In genomic region chrX:132480581-132481203, GRCh38 we compare ENCODE assay signal across 8 cellular contexts. TPM values are rescaled to one million over a fixed set of nuclear protein-coding genes. Genes with fewer than 3 reads are reported as not detected.
DNase-seq lines count a peak whose midpoint lies in the region; ATAC-seq, FAIRE-seq and TF ChIP-seq lines count a peak whose summit lies in the region.

No MANE protein-coding gene starts in this region.

- H3K9ac ChIP-seq in astrocyte (ENCODE audit: low read length): peak overlapping the region; percentile 11
- H3K9ac ChIP-seq in kidney (ENCODE audit: low read length in 2 of 2): peak overlapping the region in 1 of 2 donors; percentile 65

- H3K27ac ChIP-seq in RWPE2 (ENCODE audit: poor library complexity, severe bottlenecking) (peak overlapping the region; percentile 33), astrocyte (ENCODE audit: low read depth, low read length) (no peak overlapping the region), kidney (ENCODE audit: low read depth in 2 of 2, low read length in 2 of 2) (peak overlapping the region; percentile 67 to 81)

- H3K4me1 ChIP-seq in RWPE2 (ENCODE audit: insufficient read depth, poor library complexity, severe bottlenecking) (peaks cover 7% of the 10 kb centered on the region), astrocyte (ENCODE audit: insufficient read depth, low read length) (peaks cover 3% of the 10 kb centered on the region), kidney (ENCODE audit: control insufficient read depth in 1 of 2, insufficient read depth in 1 of 2, low read depth in 1 of 2, low read length in 2 of 2) (peaks cover 2 to 4% of the 10 kb centered on the region in 2 donors)

- no peaks in the 10 kb centered on the region for H3K79me2 ChIP-seq in astrocyte (ENCODE audit: insufficient read depth, low read length)

- H3K36me3 Mint-ChIP-seq in astrocyte (ENCODE audit: low read depth, unreplicated experiment): no peaks in the 10 kb centered on the region

- no peaks in the 10 kb centered on the region for H4K20me1 ChIP-seq in astrocyte (ENCODE audit: insufficient read depth, low read length)

- ATAC-seq in GM19467 (IDR thresholded peaks at IDR 0.05; ENCODE audit: unreplicated experiment) (peak; percentile 87), HG03520 (IDR thresholded peaks at IDR 0.05; ENCODE audit: unreplicated experiment) (peak; percentile 91), RWPE2 (ENCODE audit: low read depth) (peak; percentile 31; the same call in 1 of the 3 replicates)

- no peaks in the 10 kb centered on the region for H3K27me3 ChIP-seq in RWPE2 (ENCODE audit: insufficient read depth, poor library complexity, severe bottlenecking)
- H3K27me3 ChIP-seq in astrocyte (ENCODE audit: insufficient read depth, low read length): no peaks in the 10 kb centered on the region

- no peaks in the 10 kb centered on the region for H3K27me3 Mint-ChIP-seq in astrocyte (ENCODE audit: low read depth, unreplicated experiment)

- peak overlapping the region; percentile 80 for H3K27ac Mint-ChIP-seq in astrocyte (ENCODE audit: unreplicated experiment)

- peaks cover 6% of the 10 kb centered on the region for H3K4me1 Mint-ChIP-seq in astrocyte (ENCODE audit: low read depth, unreplicated experiment)

- intact Hi-C loops in kidney (cut with DNase I): no loop called here

- H3K36me3 ChIP-seq in RWPE2 (ENCODE audit: low read depth) (no peaks in the 10 kb centered on the region), astrocyte (ENCODE audit: insufficient read depth, low read length) (no peaks in the 10 kb centered on the region), kidney (ENCODE audit: control insufficient read depth in 1 of 2, insufficient read depth in 2 of 2, low read length in 2 of 2) (no peaks in the 10 kb centered on the region)

- DNase-seq in Daoy (ENCODE audit: low read depth): peak; percentile 55
- DNase-seq in RWPE2 (ENCODE audit: low spot score): no peak
- DNase-seq in astrocyte (ENCODE audit: low read depth): peak; percentile 7
- DNase-seq in kidney: no peak
- peak; percentile 6 for DNase-seq in stimulated activated CD8-positive, alpha-beta memory T cell treated with anti-CD3 and anti-CD28 coated beads, Interleukin-12 subunit alpha, Interleukin-12 subunit beta, amount 100 ng/mL, for 4 hours (ENCODE audit: low read depth)
- no peak for DNase-seq in mesenteric fat pad (ENCODE audit: low spot score)

- H3K9me3 Mint-ChIP-seq in astrocyte (ENCODE audit: unreplicated experiment): no peaks in the 10 kb centered on the region

- H3K4me3 ChIP-seq in RWPE2 (ENCODE audit: severe bottlenecking) (no peak overlapping the region), astrocyte (ENCODE audit: insufficient read depth, low read depth, low read length) (peak overlapping the region; percentile 50), kidney (ENCODE audit: low read length in 2 of 2) (peak overlapping the region; percentile 62 to 77)

- no peaks in the 10 kb centered on the region for H3K9me3 ChIP-seq in RWPE2 (ENCODE audit: severe bottlenecking)
- H3K9me3 ChIP-seq in astrocyte (ENCODE audit: insufficient read depth, low read depth, low read length): no peaks in the 10 kb centered on the region
- no peaks in the 10 kb centered on the region for H3K9me3 ChIP-seq in kidney (ENCODE audit: control insufficient read depth in 1 of 2, low read length in 2 of 2)

- TF ChIP-seq CTCF in RWPE2 (IDR thresholded peaks at IDR 0.05; ENCODE audit: poor library complexity, severe bottlenecking) (no peak), astrocyte (IDR thresholded peaks at IDR 0.05; ENCODE audit: insufficient read depth, low read depth, low read length) (no peak), kidney (IDR thresholded peaks at IDR 0.05; ENCODE audit: borderline replicate concordance, extremely low read depth, insufficient read depth) (no peak)

- FAIRE-seq in astrocyte (lab: Jason Lieb, UNC) (no peak), kidney (lab: Jason Lieb, UNC) (peak; percentile 13)

- H2AFZ ChIP-seq in astrocyte (ENCODE audit: low read depth, low read length): peak overlapping the region; percentile 55

- H3K4me3 Mint-ChIP-seq in astrocyte (ENCODE audit: unreplicated experiment): no peak overlapping the region

- peak overlapping the region; percentile 83 for H3K4me2 ChIP-seq in astrocyte (ENCODE audit: low read length)

RNA-seq across cellular contexts. Expression of gene MBNL3, which starts 8.1 kb away (rescaled TPM):
- total RNA-seq in Daoy (2014; rRNA removed; shearing (Covaris generic)): 3.5 and 3.8 TPM in 2 replicates
- total RNA-seq in astrocyte: 3.5 and 4.1 TPM in 2 replicates
- 34.5 TPM for total RNA-seq in kidney
- 3.3 TPM for polyA plus RNA-seq in kidney (ENCODE audit: insufficient read depth, low read depth, low replicate concordance)
- 14.6 TPM for total RNA-seq in mesenteric fat pad

Comparison
In these comparisons a context has a peak if more than half of its experiments do, and no peak if none do; other contexts are left out.
1. DNase-seq: peak in Daoy (single experiment), astrocyte (single experiment) and stimulated activated CD8-positive, alpha-beta memory T cell treated with anti-CD3 and anti-CD28 coated beads, Interleukin-12 subunit alpha, Interleukin-12 subunit beta, amount 100 ng/mL, for 4 hours (single experiment); none in RWPE2 (single experiment), kidney (single experiment) and mesenteric fat pad (single experiment).
2. ATAC-seq: peak in every context shown above with its lines; median percentile 91 in HG03520; 87 in GM19467; 31 in RWPE2.